ENCODE assay signal across 8 cellular contexts in the genomic region with DNA sequence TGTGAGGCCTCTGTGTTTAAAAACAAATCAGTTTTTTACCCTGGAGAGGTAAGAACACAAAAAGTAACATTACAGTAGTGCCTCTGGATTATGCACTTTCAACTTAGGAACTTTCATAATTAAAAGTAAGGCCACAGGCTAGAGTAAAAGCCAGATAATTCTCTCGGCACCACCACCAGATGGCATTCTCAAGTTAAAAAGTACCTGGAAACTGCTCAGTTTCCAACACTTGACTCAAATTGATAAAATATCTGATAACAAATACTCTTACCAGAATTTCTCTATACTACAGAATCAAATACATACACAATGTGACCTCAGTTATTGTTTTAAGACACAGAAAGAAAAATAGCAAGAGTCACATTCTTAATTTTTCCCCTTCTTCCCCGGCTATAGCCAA. TPM values are rescaled to one million over a fixed set of nuclear protein-coding genes. Genes with fewer than 3 reads are reported as not detected.
DNase-seq lines count a peak whose midpoint lies in the region; ATAC-seq and TF ChIP-seq lines count a peak whose summit lies in the region.

No MANE protein-coding gene starts in this region.

- no peaks in the 10 kb centered on the region for H3K79me2 ChIP-seq in PC-9 (ENCODE audit: low read depth)

- H3K9me3 ChIP-seq in PC-9 (ENCODE audit: insufficient read depth, low read depth): no peaks in the 10 kb centered on the region

- H3K4me1 ChIP-seq in PC-9 (replicated peaks; ENCODE audit: insufficient read depth): peaks cover 7% of the 10 kb centered on the region

- H3K9me2 ChIP-seq in PC-9 (ENCODE audit: insufficient read depth): 0 out of 2 replicates have a peak, but pooled peaks cover under 1% of the 10 kb centered on the region

- CTCF ChIA-PET in PC-9 (lab: Charles Lee): interaction anchor here (0.7 to 1.6 kb wide), 3 partner anchors 19 to 130 kb away, joined by 3 read pairs; partner anchors contain the start of gene SPICE1

- H3K36me3 ChIP-seq in PC-9 (ENCODE audit: low read depth): 0 out of 2 replicates have a peak, but pooled peaks cover 22% of the 10 kb centered on the region

- no peak overlapping the region for H2AFZ ChIP-seq in PC-9

- peaks cover 14% of the 10 kb centered on the region; the same call in 1 of the 2 replicates for H3F3A ChIP-seq in PC-9 (ENCODE audit: insufficient read depth, low read depth)

- POLR2A ChIA-PET in PC-9 (lab: Charles Lee; ENCODE audit: unreplicated experiment): no interaction called here

- intact Hi-C loops in PC-9 (cut with micrococcal nuclease; ENCODE audit: unreplicated experiment): loop anchor here (1.0 to 10.0 kb wide), 6 partner anchors 42 to 418 kb away; partner anchors contain the start of gene USF3
- intact Hi-C loops in activated T-helper 1 cell treated with anti-CD3 and anti-CD28 coated beads, Interleukin-12 subunit alpha, Interleukin-12 subunit beta, Interleukin-2, Interleukin-4 antibody, amounts not matched to agents 30 ng/mL and 10 ng/mL and 1 ng/mL, durations not matched to agents 14 hours and 24 hours and 36 hours (cut with micrococcal nuclease): loop anchor here (1.0 to 2.0 kb wide), 5 partner anchors 19 to 418 kb away; partner anchors contain the start of gene SIDT1

- H3K4me3 ChIP-seq in PC-9: no peak overlapping the region

- peak; percentile 40 for DNase-seq in DMS114 treated with DMSO at 0.1 percent for 48 hours (lab: John Stamatoyannopoulos, UW; ENCODE audit: unreplicated experiment)
- DNase-seq in PC-9: peak; percentile 12 to 46
- no peak for DNase-seq in chondrocyte (ENCODE audit: low spot score)
- peak; percentile 47 for DNase-seq in myocyte (ENCODE audit: low read depth)
- no peak for DNase-seq in activated T-helper 1 cell treated with anti-CD3 and anti-CD28 coated beads, Interleukin-12 subunit alpha, Interleukin-12 subunit beta, Interleukin-2, Interleukin-4 antibody, amounts not matched to agents 30 ng/mL and 10 ng/mL and 1 ng/mL, durations not matched to agents 14 hours and 24 hours and 36 hours (ENCODE audit: low spot score)
- DNase-seq in NCI-H128 (lab: John Stamatoyannopoulos, UW; ENCODE audit: unreplicated experiment): no peak

- no peaks in the 10 kb centered on the region for H3K27me3 ChIP-seq in PC-9 (ENCODE audit: insufficient read depth, low read depth)

- no peak overlapping the region for H3K4me2 ChIP-seq in PC-9

- no peaks in the 10 kb centered on the region for H3K9me3 Mint-ChIP-seq in chondrocyte (ENCODE audit: low read depth)
- H3K9me3 Mint-ChIP-seq in activated T-helper 1 cell treated with anti-CD3 and anti-CD28 coated beads, Interleukin-12 subunit alpha, Interleukin-12 subunit beta, Interleukin-2, Interleukin-4 antibody, amounts not matched to agents 30 ng/mL and 10 ng/mL and 1 ng/mL, durations not matched to agents 14 hours and 24 hours and 36 hours: no peaks in the 10 kb centered on the region

- H3K4me1 Mint-ChIP-seq in chondrocyte (ENCODE audit: low read depth): peaks cover 15% of the 10 kb centered on the region
- H3K4me1 Mint-ChIP-seq in activated T-helper 1 cell treated with anti-CD3 and anti-CD28 coated beads, Interleukin-12 subunit alpha, Interleukin-12 subunit beta, Interleukin-2, Interleukin-4 antibody, amounts not matched to agents 30 ng/mL and 10 ng/mL and 1 ng/mL, durations not matched to agents 14 hours and 24 hours and 36 hours (ENCODE audit: low read depth): no peaks in the 10 kb centered on the region

- no peaks in the 10 kb centered on the region for H4K20me1 ChIP-seq in PC-9 (ENCODE audit: insufficient read depth)

- no peaks in the 10 kb centered on the region for H3K27me3 Mint-ChIP-seq in chondrocyte (ENCODE audit: low read depth)
- H3K27me3 Mint-ChIP-seq in activated T-helper 1 cell treated with anti-CD3 and anti-CD28 coated beads, Interleukin-12 subunit alpha, Interleukin-12 subunit beta, Interleukin-2, Interleukin-4 antibody, amounts not matched to agents 30 ng/mL and 10 ng/mL and 1 ng/mL, durations not matched to agents 14 hours and 24 hours and 36 hours (ENCODE audit: insufficient read depth): no peaks in the 10 kb centered on the region

- no peak overlapping the region for H3K4me3 Mint-ChIP-seq in chondrocyte (ENCODE audit: unreplicated experiment)
- no peak overlapping the region for H3K4me3 Mint-ChIP-seq in activated T-helper 1 cell treated with anti-CD3 and anti-CD28 coated beads, Interleukin-12 subunit alpha, Interleukin-12 subunit beta, Interleukin-2, Interleukin-4 antibody, amounts not matched to agents 30 ng/mL and 10 ng/mL and 1 ng/mL, durations not matched to agents 14 hours and 24 hours and 36 hours

- TF ChIP-seq CTCF in PC-9 (conservative IDR thresholded peaks at IDR 0.05): peak; percentile 69
- TF ChIP-seq CTCF in chondrocyte (IDR thresholded peaks at IDR 0.05): peak; percentile 79

- peaks cover 6% of the 10 kb centered on the region for H3K36me3 Mint-ChIP-seq in chondrocyte (ENCODE audit: low read depth)
- peaks cover 12% of the 10 kb centered on the region for H3K36me3 Mint-ChIP-seq in activated T-helper 1 cell treated with anti-CD3 and anti-CD28 coated beads, Interleukin-12 subunit alpha, Interleukin-12 subunit beta, Interleukin-2, Interleukin-4 antibody, amounts not matched to agents 30 ng/mL and 10 ng/mL and 1 ng/mL, durations not matched to agents 14 hours and 24 hours and 36 hours (ENCODE audit: low read depth)

- H3K27ac Mint-ChIP-seq in chondrocyte (ENCODE audit: unreplicated experiment): no peak overlapping the region
- no peak overlapping the region for H3K27ac Mint-ChIP-seq in activated T-helper 1 cell treated with anti-CD3 and anti-CD28 coated beads, Interleukin-12 subunit alpha, Interleukin-12 subunit beta, Interleukin-2, Interleukin-4 antibody, amounts not matched to agents 30 ng/mL and 10 ng/mL and 1 ng/mL, durations not matched to agents 14 hours and 24 hours and 36 hours

- BruUV-seq in PC-9 (replicated peaks; lab: Mats Ljungman, UMichigan): no TSS peak

- no peak overlapping the region; the same call in 1 of the 2 replicates for H3K27ac ChIP-seq in PC-9

- ATAC-seq in GM21619 (IDR thresholded peaks at IDR 0.05; ENCODE audit: unreplicated experiment) (peak; percentile 83), HG03280 (IDR thresholded peaks at IDR 0.05; ENCODE audit: unreplicated experiment) (no peak)

RNA-seq across cellular contexts. Expression of gene SPICE1, which starts 19.9 kb away (rescaled TPM):
- total RNA-seq in PC-9 (2021): 34.7 and 35.9 TPM in 2 replicates
- total RNA-seq in chondrocyte: 8.8 to 19.5 TPM (median 9.3 TPM) in 3 replicates
- total RNA-seq in myocyte: 5.5 and 13.0 TPM in 2 replicates
- 2.0 TPM for polyA plus RNA-seq in myocyte (2012)
- 14.3 and 20.9 TPM in 2 replicates for total RNA-seq in activated T-helper 1 cell treated with anti-CD3 and anti-CD28 coated beads, Interleukin-12 subunit alpha, Interleukin-12 subunit beta, Interleukin-2, Interleukin-4 antibody, amounts not matched to agents 30 ng/mL and 10 ng/mL and 1 ng/mL, durations not matched to agents 14 hours and 24 hours and 36 hours

RNA-seq across cellular contexts. Expression of gene SIDT1, which starts 37.3 kb away (rescaled TPM):
- total RNA-seq in PC-9 (2021): 1.2 and 3.3 TPM in 2 replicates
- not detected in 3 replicates for total RNA-seq in chondrocyte
- 0.24 TPM in 1 of 2 replicates, not detected in the other for total RNA-seq in myocyte
- 0.23 TPM for polyA plus RNA-seq in myocyte (2012)
- 11.3 and 12.2 TPM in 2 replicates for total RNA-seq in activated T-helper 1 cell treated with anti-CD3 and anti-CD28 coated beads, Interleukin-12 subunit alpha, Interleukin-12 subunit beta, Interleukin-2, Interleukin-4 antibody, amounts not matched to agents 30 ng/mL and 10 ng/mL and 1 ng/mL, durations not matched to agents 14 hours and 24 hours and 36 hours

RNA-seq across cellular contexts. Expression of gene CFAP44, which starts 53.7 kb away (rescaled TPM):
- 6.0 and 9.1 TPM in 2 replicates for total RNA-seq in PC-9 (2021)
- total RNA-seq in chondrocyte: 3.5 to 12.0 TPM (median 5.7 TPM) in 3 replicates
- total RNA-seq in myocyte: 2.6 and 3.0 TPM in 2 replicates
- 2.5 TPM for polyA plus RNA-seq in myocyte (2012)
- total RNA-seq in activated T-helper 1 cell treated with anti-CD3 and anti-CD28 coated beads, Interleukin-12 subunit alpha, Interleukin-12 subunit beta, Interleukin-2, Interleukin-4 antibody, amounts not matched to agents 30 ng/mL and 10 ng/mL and 1 ng/mL, durations not matched to agents 14 hours and 24 hours and 36 hours: 2.9 and 3.2 TPM in 2 replicates

Comparison
In these comparisons a context has a peak if more than half of its experiments do, and no peak if none do; other contexts are left out.
1. DNase-seq: peak in DMS114 treated with DMSO at 0.1 percent for 48 hours (single experiment), PC-9 (2 of 2) and myocyte (single experiment); none in chondrocyte (single experiment), activated T-helper 1 cell treated with anti-CD3 and anti-CD28 coated beads, Interleukin-12 subunit alpha, Interleukin-12 subunit beta, Interleukin-2, Interleukin-4 antibody, amounts not matched to agents 30 ng/mL and 10 ng/mL and 1 ng/mL, durations not matched to agents 14 hours and 24 hours and 36 hours (single experiment) and NCI-H128 (single experiment).